Comparison of ENCODE assay signal across 1 cellular context in the genomic region with DNA sequence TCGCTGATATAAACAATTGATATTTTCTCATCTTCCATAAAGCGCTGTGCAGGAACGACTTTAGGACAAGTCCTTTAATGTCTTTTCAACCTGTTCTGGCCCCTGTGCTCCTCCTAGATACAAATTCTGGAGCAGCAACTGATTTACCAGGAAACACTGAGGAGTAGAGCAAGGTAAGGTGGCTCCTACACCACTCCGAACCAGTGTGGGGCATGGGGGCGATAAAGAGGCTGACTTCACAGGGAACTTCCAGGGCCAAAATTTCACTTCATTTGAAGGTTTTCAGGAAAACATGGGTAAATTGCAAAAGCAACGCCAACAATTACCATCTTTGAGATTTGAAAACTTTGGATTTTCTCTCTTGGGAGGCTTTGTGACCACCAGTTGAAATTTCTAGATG.
TF ChIP-seq lines count a peak whose summit lies in the region.

No MANE protein-coding gene starts in this region.

TF ChIP-seq in A549, 52 proteins besides CTCF, POLR2A, EP300 and RAD21 (continued from another document):
- TF ChIP-seq RARB (CRISPR knock-in tag; IDR thresholded peaks at IDR 0.05), result no peak
- TF ChIP-seq, protein P1, sequence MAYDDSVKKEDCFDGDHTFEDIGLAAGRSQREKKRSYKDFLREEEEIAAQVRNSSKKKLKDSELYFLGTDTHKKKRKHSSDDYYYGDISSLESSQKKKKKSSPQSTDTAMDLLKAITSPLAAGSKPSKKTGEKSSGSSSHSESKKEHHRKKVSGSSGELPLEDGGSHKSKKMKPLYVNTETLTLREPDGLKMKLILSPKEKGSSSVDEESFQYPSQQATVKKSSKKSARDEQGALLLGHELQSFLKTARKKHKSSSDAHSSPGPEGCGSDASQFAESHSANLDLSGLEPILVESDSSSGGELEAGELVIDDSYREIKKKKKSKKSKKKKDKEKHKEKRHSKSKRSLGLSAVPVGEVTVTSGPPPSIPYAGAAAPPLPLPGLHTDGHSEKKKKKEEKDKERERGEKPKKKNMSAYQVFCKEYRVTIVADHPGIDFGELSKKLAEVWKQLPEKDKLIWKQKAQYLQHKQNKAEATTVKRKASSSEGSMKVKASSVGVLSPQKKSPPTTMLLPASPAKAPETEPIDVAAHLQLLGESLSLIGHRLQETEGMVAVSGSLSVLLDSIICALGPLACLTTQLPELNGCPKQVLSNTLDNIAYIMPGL (CRISPR knock-in tag; IDR thresholded peaks at IDR 0.05; ENCODE audit: borderline replicate concordance), result no peak
- TF ChIP-seq, protein P2, sequence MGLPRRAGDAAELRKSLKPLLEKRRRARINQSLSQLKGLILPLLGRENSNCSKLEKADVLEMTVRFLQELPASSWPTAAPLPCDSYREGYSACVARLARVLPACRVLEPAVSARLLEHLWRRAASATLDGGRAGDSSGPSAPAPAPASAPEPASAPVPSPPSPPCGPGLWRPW (IDR thresholded peaks at IDR 0.05), result no peak
- no peak for TF ChIP-seq NFE2L2 (conservative IDR thresholded peaks at IDR 0.05; ENCODE audit: low read length)
- TF ChIP-seq, protein P3, sequence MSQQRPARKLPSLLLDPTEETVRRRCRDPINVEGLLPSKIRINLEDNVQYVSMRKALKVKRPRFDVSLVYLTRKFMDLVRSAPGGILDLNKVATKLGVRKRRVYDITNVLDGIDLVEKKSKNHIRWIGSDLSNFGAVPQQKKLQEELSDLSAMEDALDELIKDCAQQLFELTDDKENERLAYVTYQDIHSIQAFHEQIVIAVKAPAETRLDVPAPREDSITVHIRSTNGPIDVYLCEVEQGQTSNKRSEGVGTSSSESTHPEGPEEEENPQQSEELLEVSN (IDR thresholded peaks at IDR 0.05; ENCODE audit: borderline replicate concordance, low read depth), result no peak
- TF ChIP-seq, protein P4, sequence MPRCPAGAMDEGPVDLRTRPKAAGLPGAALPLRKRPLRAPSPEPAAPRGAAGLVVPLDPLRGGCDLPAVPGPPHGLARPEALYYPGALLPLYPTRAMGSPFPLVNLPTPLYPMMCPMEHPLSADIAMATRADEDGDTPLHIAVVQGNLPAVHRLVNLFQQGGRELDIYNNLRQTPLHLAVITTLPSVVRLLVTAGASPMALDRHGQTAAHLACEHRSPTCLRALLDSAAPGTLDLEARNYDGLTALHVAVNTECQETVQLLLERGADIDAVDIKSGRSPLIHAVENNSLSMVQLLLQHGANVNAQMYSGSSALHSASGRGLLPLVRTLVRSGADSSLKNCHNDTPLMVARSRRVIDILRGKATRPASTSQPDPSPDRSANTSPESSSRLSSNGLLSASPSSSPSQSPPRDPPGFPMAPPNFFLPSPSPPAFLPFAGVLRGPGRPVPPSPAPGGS (IDR thresholded peaks at IDR 0.05), result no peak
- TF ChIP-seq, protein P5, sequence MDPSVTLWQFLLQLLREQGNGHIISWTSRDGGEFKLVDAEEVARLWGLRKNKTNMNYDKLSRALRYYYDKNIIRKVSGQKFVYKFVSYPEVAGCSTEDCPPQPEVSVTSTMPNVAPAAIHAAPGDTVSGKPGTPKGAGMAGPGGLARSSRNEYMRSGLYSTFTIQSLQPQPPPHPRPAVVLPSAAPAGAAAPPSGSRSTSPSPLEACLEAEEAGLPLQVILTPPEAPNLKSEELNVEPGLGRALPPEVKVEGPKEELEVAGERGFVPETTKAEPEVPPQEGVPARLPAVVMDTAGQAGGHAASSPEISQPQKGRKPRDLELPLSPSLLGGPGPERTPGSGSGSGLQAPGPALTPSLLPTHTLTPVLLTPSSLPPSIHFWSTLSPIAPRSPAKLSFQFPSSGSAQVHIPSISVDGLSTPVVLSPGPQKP (IDR thresholded peaks at IDR 0.05; ENCODE audit: low read depth, low read length), result no peak
- TF ChIP-seq, protein P6, sequence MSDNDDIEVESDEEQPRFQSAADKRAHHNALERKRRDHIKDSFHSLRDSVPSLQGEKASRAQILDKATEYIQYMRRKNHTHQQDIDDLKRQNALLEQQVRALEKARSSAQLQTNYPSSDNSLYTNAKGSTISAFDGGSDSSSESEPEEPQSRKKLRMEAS (IDR thresholded peaks at IDR 0.05), result no peak
- no peak for TF ChIP-seq CHD4 (IDR thresholded peaks at IDR 0.05; ENCODE audit: borderline replicate concordance)
- no peak for TF ChIP-seq EHMT2 (IDR thresholded peaks at IDR 0.05; ENCODE audit: low read depth)
- TF ChIP-seq ZSCAN20 (CRISPR knock-in tag; IDR thresholded peaks at IDR 0.05), result no peak
- TF ChIP-seq, protein P7, sequence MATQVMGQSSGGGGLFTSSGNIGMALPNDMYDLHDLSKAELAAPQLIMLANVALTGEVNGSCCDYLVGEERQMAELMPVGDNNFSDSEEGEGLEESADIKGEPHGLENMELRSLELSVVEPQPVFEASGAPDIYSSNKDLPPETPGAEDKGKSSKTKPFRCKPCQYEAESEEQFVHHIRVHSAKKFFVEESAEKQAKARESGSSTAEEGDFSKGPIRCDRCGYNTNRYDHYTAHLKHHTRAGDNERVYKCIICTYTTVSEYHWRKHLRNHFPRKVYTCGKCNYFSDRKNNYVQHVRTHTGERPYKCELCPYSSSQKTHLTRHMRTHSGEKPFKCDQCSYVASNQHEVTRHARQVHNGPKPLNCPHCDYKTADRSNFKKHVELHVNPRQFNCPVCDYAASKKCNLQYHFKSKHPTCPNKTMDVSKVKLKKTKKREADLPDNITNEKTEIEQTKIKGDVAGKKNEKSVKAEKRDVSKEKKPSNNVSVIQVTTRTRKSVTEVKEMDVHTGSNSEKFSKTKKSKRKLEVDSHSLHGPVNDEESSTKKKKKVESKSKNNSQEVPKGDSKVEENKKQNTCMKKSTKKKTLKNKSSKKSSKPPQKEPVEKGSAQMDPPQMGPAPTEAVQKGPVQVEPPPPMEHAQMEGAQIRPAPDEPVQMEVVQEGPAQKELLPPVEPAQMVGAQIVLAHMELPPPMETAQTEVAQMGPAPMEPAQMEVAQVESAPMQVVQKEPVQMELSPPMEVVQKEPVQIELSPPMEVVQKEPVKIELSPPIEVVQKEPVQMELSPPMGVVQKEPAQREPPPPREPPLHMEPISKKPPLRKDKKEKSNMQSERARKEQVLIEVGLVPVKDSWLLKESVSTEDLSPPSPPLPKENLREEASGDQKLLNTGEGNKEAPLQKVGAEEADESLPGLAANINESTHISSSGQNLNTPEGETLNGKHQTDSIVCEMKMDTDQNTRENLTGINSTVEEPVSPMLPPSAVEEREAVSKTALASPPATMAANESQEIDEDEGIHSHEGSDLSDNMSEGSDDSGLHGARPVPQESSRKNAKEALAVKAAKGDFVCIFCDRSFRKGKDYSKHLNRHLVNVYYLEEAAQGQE (IDR thresholded peaks at IDR 0.05), result no peak
- TF ChIP-seq TFCP2L1 (CRISPR knock-in tag; IDR thresholded peaks at IDR 0.05), result no peak
